15 cellular contexts compared by ENCODE assay signal in genomic region chr9:89448821-89449220, GRCh38. TPM values are rescaled to one million over a fixed set of nuclear protein-coding genes. Genes with fewer than 3 reads are reported as not detected.
DNase-seq lines count a peak whose midpoint lies in the region; TF ChIP-seq lines count a peak whose summit lies in the region.
"Had no signal": no experiment of that assay in that cellular context is flagged by ENCODE, and none has a peak within 500 bp of the region (broad histone marks: within the 10 kb centered on the region; RNA-seq: fewer than 3 reads in every experiment).

No MANE protein-coding gene starts in this region.

- H3K4me3 ChIP-seq in Caco-2 (ENCODE audit: low read depth, low read length), result no peak overlapping the region
- H3K4me3 ChIP-seq: coronary artery, stomach had no signal

- POLR2A ChIA-PET in activated CD4-positive, alpha-beta T cell treated with anti-CD3 and anti-CD28 coated beads, Interleukin-2, amount 10 ng/mL, durations not matched to agents 7 days and 5 days (lab: Charles Lee), result no interaction called here
- POLR2A ChIA-PET in Caco-2 (lab: Charles Lee), result no interaction called here

- H3K27ac ChIP-seq in substantia nigra (ENCODE audit: low read depth, low read length, poor library complexity, severe bottlenecking), result peak overlapping the region; percentile 99
- H3K27ac ChIP-seq: coronary artery, parathyroid adenoma, stomach had no signal

- intact Hi-C loops in activated T-helper 1 cell treated with anti-CD3 and anti-CD28 coated beads, Interleukin-12 subunit alpha, Interleukin-12 subunit beta, Interleukin-2, Interleukin-4 antibody, amounts not matched to agents 30 ng/mL and 10 ng/mL and 1 ng/mL, durations not matched to agents 14 hours and 24 hours and 36 hours (cut with micrococcal nuclease), result loop anchor here (1.0 kb wide), 2 partner anchors 9 to 27 kb away; no protein-coding TSS in a partner anchor
- intact Hi-C loops in Caco-2 (cut with micrococcal nuclease; ENCODE audit: unreplicated experiment), result no loop called here

- no peaks in the 10 kb centered on the region for H3K9me3 Mint-ChIP-seq in activated CD4-positive, alpha-beta T cell treated with anti-CD3 and anti-CD28 coated beads, Interleukin-2, amount 10 ng/mL, durations not matched to agents 7 days and 5 days
- no peaks in the 10 kb centered on the region for H3K9me3 Mint-ChIP-seq in activated T-helper 1 cell treated with anti-CD3 and anti-CD28 coated beads, Interleukin-12 subunit alpha, Interleukin-12 subunit beta, Interleukin-2, Interleukin-4 antibody, amounts not matched to agents 30 ng/mL and 10 ng/mL and 1 ng/mL, durations not matched to agents 14 hours and 24 hours and 36 hours
- peaks cover 5% of the 10 kb centered on the region for H3K9me3 Mint-ChIP-seq in glutamatergic neuron (ENCODE audit: unreplicated experiment)
- H3K9me3 Mint-ChIP-seq in Caco-2 (ENCODE audit: unreplicated experiment), result no peaks in the 10 kb centered on the region
- H3K9me3 Mint-ChIP-seq: IgD-negative memory B cell had no signal

- DNase-seq in activated CD4-positive, alpha-beta T cell treated with anti-CD3 and anti-CD28 coated beads, Interleukin-2, amount 10 ng/mL, durations not matched to agents 7 days and 5 days, result no peak
- DNase-seq in activated CD4-positive, alpha-beta T cell treated with anti-CD3 and anti-CD28 coated beads, Interleukin-2, amount 50 U/mL, for 48 hours, result no peak
- no peak for DNase-seq in activated T-helper 1 cell treated with anti-CD3 and anti-CD28 coated beads, Interleukin-12 subunit alpha, Interleukin-12 subunit beta, Interleukin-2, Interleukin-4 antibody, amounts not matched to agents 30 ng/mL and 10 ng/mL and 1 ng/mL, durations not matched to agents 14 hours and 24 hours and 36 hours (ENCODE audit: low spot score)
- DNase-seq in glutamatergic neuron (no peak), substantia nigra (lab: John Stamatoyannopoulos, UW) (peak in 17 of 49 donors; percentile 30 to 91 (median 68)), glomerular visceral epithelial cell (ENCODE audit: extremely low spot score) (no peak), Caco-2 (no peak), NCI-H82 (lab: John Stamatoyannopoulos, UW) (no peak)
- DNase-seq: amniotic stem cell, erythroblast, NCI-H1092 treated with DMSO at 0.1 percent for 48 hours, stomach had no signal

- H3K4me1 Mint-ChIP-seq in activated CD4-positive, alpha-beta T cell treated with anti-CD3 and anti-CD28 coated beads, Interleukin-2, amount 10 ng/mL, durations not matched to agents 7 days and 5 days, result peaks cover 95% of the 10 kb centered on the region
- peaks cover 90% of the 10 kb centered on the region for H3K4me1 Mint-ChIP-seq in activated T-helper 1 cell treated with anti-CD3 and anti-CD28 coated beads, Interleukin-12 subunit alpha, Interleukin-12 subunit beta, Interleukin-2, Interleukin-4 antibody, amounts not matched to agents 30 ng/mL and 10 ng/mL and 1 ng/mL, durations not matched to agents 14 hours and 24 hours and 36 hours (ENCODE audit: low read depth)
- H3K4me1 Mint-ChIP-seq in glutamatergic neuron (ENCODE audit: low read depth, unreplicated experiment), result peaks cover 36% of the 10 kb centered on the region
- no peaks in the 10 kb centered on the region for H3K4me1 Mint-ChIP-seq in Caco-2 (ENCODE audit: low read depth, unreplicated experiment)

- H3K9me3 ChIP-seq in Caco-2, result no peaks in the 10 kb centered on the region
- H3K9me3 ChIP-seq: stomach had no signal

- peaks cover 72% of the 10 kb centered on the region for H3K36me3 Mint-ChIP-seq in activated CD4-positive, alpha-beta T cell treated with anti-CD3 and anti-CD28 coated beads, Interleukin-2, amount 10 ng/mL, durations not matched to agents 7 days and 5 days (ENCODE audit: low read depth)
- peaks cover 59% of the 10 kb centered on the region for H3K36me3 Mint-ChIP-seq in activated T-helper 1 cell treated with anti-CD3 and anti-CD28 coated beads, Interleukin-12 subunit alpha, Interleukin-12 subunit beta, Interleukin-2, Interleukin-4 antibody, amounts not matched to agents 30 ng/mL and 10 ng/mL and 1 ng/mL, durations not matched to agents 14 hours and 24 hours and 36 hours (ENCODE audit: low read depth)
- H3K36me3 Mint-ChIP-seq in glutamatergic neuron (ENCODE audit: unreplicated experiment), result peaks cover 12% of the 10 kb centered on the region
- H3K36me3 Mint-ChIP-seq in Caco-2 (ENCODE audit: insufficient read depth, unreplicated experiment), result no peaks in the 10 kb centered on the region

- CTCF ChIA-PET in activated CD4-positive, alpha-beta T cell treated with anti-CD3 and anti-CD28 coated beads, Interleukin-2, amount 10 ng/mL, durations not matched to agents 7 days and 5 days (lab: Charles Lee), result interaction anchor here (0.7 to 2.2 kb wide), 7 partner anchors 9 to 100 kb away, joined by 3 to 8 read pairs (median 4); no protein-coding TSS in a partner anchor
- CTCF ChIA-PET in Caco-2 (lab: Charles Lee), result no interaction called here

- TF ChIP-seq CTCF in glutamatergic neuron (IDR thresholded peaks at IDR 0.05; ENCODE audit: partially characterized antibody, unreplicated experiment), result no peak
- no peak for TF ChIP-seq CTCF in Caco-2 (IDR thresholded peaks at IDR 0.05; ENCODE audit: insufficient read depth in 1 of 2, low read depth in 1 of 2, low read length in 1 of 2, severe bottlenecking in 1 of 2, unreplicated experiment in 1 of 2)

- no peak overlapping the region for H3K4me3 Mint-ChIP-seq in activated CD4-positive, alpha-beta T cell treated with anti-CD3 and anti-CD28 coated beads, Interleukin-2, amount 10 ng/mL, durations not matched to agents 7 days and 5 days
- H3K4me3 Mint-ChIP-seq in activated T-helper 1 cell treated with anti-CD3 and anti-CD28 coated beads, Interleukin-12 subunit alpha, Interleukin-12 subunit beta, Interleukin-2, Interleukin-4 antibody, amounts not matched to agents 30 ng/mL and 10 ng/mL and 1 ng/mL, durations not matched to agents 14 hours and 24 hours and 36 hours, result peak overlapping the region; percentile 74
- peak overlapping the region; percentile 26 for H3K4me3 Mint-ChIP-seq in glutamatergic neuron (ENCODE audit: unreplicated experiment)
- no peak overlapping the region for H3K4me3 Mint-ChIP-seq in Caco-2 (ENCODE audit: unreplicated experiment)

- H3K27me3 Mint-ChIP-seq in activated CD4-positive, alpha-beta T cell treated with anti-CD3 and anti-CD28 coated beads, Interleukin-2, amount 10 ng/mL, durations not matched to agents 7 days and 5 days, result no peaks in the 10 kb centered on the region
- no peaks in the 10 kb centered on the region for H3K27me3 Mint-ChIP-seq in activated T-helper 1 cell treated with anti-CD3 and anti-CD28 coated beads, Interleukin-12 subunit alpha, Interleukin-12 subunit beta, Interleukin-2, Interleukin-4 antibody, amounts not matched to agents 30 ng/mL and 10 ng/mL and 1 ng/mL, durations not matched to agents 14 hours and 24 hours and 36 hours (ENCODE audit: insufficient read depth)
- H3K27me3 Mint-ChIP-seq in glutamatergic neuron (ENCODE audit: unreplicated experiment) (peaks cover 17% of the 10 kb centered on the region), Caco-2 (ENCODE audit: insufficient read depth, unreplicated experiment) (no peaks in the 10 kb centered on the region)
- H3K27me3 Mint-ChIP-seq: IgD-negative memory B cell had no signal

- no peaks in the 10 kb centered on the region for H3K4me1 ChIP-seq in Caco-2
- H3K4me1 ChIP-seq: parathyroid adenoma had no signal

- no peaks in the 10 kb centered on the region for H3K27me3 ChIP-seq in Caco-2 (replicated peaks; ENCODE audit: control insufficient read depth, insufficient read depth, low read length)
- H3K27me3 ChIP-seq: stomach had no signal

- peak overlapping the region; percentile 87 for H3K27ac Mint-ChIP-seq in activated CD4-positive, alpha-beta T cell treated with anti-CD3 and anti-CD28 coated beads, Interleukin-2, amount 10 ng/mL, durations not matched to agents 7 days and 5 days
- H3K27ac Mint-ChIP-seq in activated T-helper 1 cell treated with anti-CD3 and anti-CD28 coated beads, Interleukin-12 subunit alpha, Interleukin-12 subunit beta, Interleukin-2, Interleukin-4 antibody, amounts not matched to agents 30 ng/mL and 10 ng/mL and 1 ng/mL, durations not matched to agents 14 hours and 24 hours and 36 hours, result peak overlapping the region; percentile 91
- H3K27ac Mint-ChIP-seq in glutamatergic neuron (ENCODE audit: unreplicated experiment), result no peak overlapping the region
- H3K27ac Mint-ChIP-seq in Caco-2 (ENCODE audit: unreplicated experiment), result no peak overlapping the region

- no TSS peak for BruUV-seq in Caco-2 (replicated peaks; lab: Mats Ljungman, UMichigan)

- H3K36me3 ChIP-seq in Caco-2 (ENCODE audit: control insufficient read depth, insufficient read depth, low read length), result no peaks in the 10 kb centered on the region

RNA-seq across cellular contexts. Expression of gene SEMA4D, which starts 49.1 kb away (rescaled TPM):
- total RNA-seq in activated CD4-positive, alpha-beta T cell treated with anti-CD3 and anti-CD28 coated beads, Interleukin-2, amount 10 ng/mL, durations not matched to agents 7 days and 5 days, result 100 to 1,000 TPM; 334 to 336 TPM
- 388 and 411 TPM in 2 replicates for total RNA-seq in activated T-helper 1 cell treated with anti-CD3 and anti-CD28 coated beads, Interleukin-12 subunit alpha, Interleukin-12 subunit beta, Interleukin-2, Interleukin-4 antibody, amounts not matched to agents 30 ng/mL and 10 ng/mL and 1 ng/mL, durations not matched to agents 14 hours and 24 hours and 36 hours
- 192 TPM for total RNA-seq in glutamatergic neuron (ENCODE audit: unreplicated experiment)
- total RNA-seq in Caco-2 (2022), result 16.0 and 17.1 TPM in 2 replicates

Comparison
In these comparisons a context has a peak if more than half of its experiments do, and no peak if none do; other contexts are left out.
1. H3K27ac Mint-ChIP-seq: peak in activated CD4-positive, alpha-beta T cell treated with anti-CD3 and anti-CD28 coated beads, Interleukin-2, amount 10 ng/mL, durations not matched to agents 7 days and 5 days (single experiment) and activated T-helper 1 cell treated with anti-CD3 and anti-CD28 coated beads, Interleukin-12 subunit alpha, Interleukin-12 subunit beta, Interleukin-2, Interleukin-4 antibody, amounts not matched to agents 30 ng/mL and 10 ng/mL and 1 ng/mL, durations not matched to agents 14 hours and 24 hours and 36 hours (single experiment); none in glutamatergic neuron (single experiment) and Caco-2 (single experiment).
2. H3K4me3 Mint-ChIP-seq: peak in activated T-helper 1 cell treated with anti-CD3 and anti-CD28 coated beads, Interleukin-12 subunit alpha, Interleukin-12 subunit beta, Interleukin-2, Interleukin-4 antibody, amounts not matched to agents 30 ng/mL and 10 ng/mL and 1 ng/mL, durations not matched to agents 14 hours and 24 hours and 36 hours (single experiment) and glutamatergic neuron (single experiment); none in activated CD4-positive, alpha-beta T cell treated with anti-CD3 and anti-CD28 coated beads, Interleukin-2, amount 10 ng/mL, durations not matched to agents 7 days and 5 days (single experiment) and Caco-2 (single experiment).
3. RNA of gene SEMA4D, which starts 49.1 kb away (total RNA-seq): 388 to 411 TPM in activated T-helper 1 cell treated with anti-CD3 and anti-CD28 coated beads, Interleukin-12 subunit alpha, Interleukin-12 subunit beta, Interleukin-2, Interleukin-4 antibody, amounts not matched to agents 30 ng/mL and 10 ng/mL and 1 ng/mL, durations not matched to agents 14 hours and 24 hours and 36 hours, 334 to 336 TPM in activated CD4-positive, alpha-beta T cell treated with anti-CD3 and anti-CD28 coated beads, Interleukin-2, amount 10 ng/mL, durations not matched to agents 7 days and 5 days and 192 TPM in glutamatergic neuron (single experiment); 16.0 to 17.1 TPM in Caco-2; every median in the first group is over 10 times any median in the second.